1 cellular context compared by ENCODE assay signal in the genomic region with DNA sequence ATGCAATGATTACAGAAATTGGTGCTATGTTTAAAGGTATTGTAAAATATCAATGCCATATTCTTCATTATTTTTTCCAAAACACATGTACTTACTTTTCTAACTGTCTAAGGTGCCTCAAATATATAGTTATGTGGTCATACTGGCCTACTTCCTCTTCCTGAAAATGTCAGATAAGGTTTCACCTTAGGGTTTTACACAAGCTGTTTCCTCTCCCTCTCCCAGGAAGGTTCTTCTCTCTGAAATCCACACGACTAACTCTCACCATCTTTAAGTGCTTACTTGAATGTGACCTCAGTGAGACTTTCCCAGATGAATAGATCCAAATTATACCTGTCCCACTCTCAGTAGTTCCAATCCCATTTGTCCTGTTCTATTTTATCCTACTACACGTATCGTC.
TF ChIP-seq lines count a peak whose summit lies in the region.

No MANE protein-coding gene starts in this region.

TF ChIP-seq in H1, 55 proteins besides CTCF, POLR2A, EP300 and RAD21:
- TF ChIP-seq RBBP5 (IDR thresholded peaks at IDR 0.05; ENCODE audit: borderline replicate concordance, low read depth, low read length) (no peak), YY1 (IDR thresholded peaks at IDR 0.05; ENCODE audit: low read depth, low read length) (no peak), CTBP2 (IDR thresholded peaks at IDR 0.05; ENCODE audit: borderline replicate concordance, insufficient read depth, insufficient read length, low read length) (no peak), SIN3A (conservative IDR thresholded peaks at IDR 0.05 in 1 of 2, IDR thresholded peaks at IDR 0.05 in 1 of 2; ENCODE audit: low read depth in 1 of 2, low read length in 2 of 2) (no peak), BACH1 (IDR thresholded peaks at IDR 0.05; ENCODE audit: low read length) (no peak), ATF3 (IDR thresholded peaks at IDR 0.05; ENCODE audit: insufficient read depth, low read depth, low read length) (no peak), SUZ12 (IDR thresholded peaks at IDR 0.05; ENCODE audit: low read length) (no peak), CHD2 (IDR thresholded peaks at IDR 0.05; ENCODE audit: low read length) (no peak), EGR1 (IDR thresholded peaks at IDR 0.05; ENCODE audit: borderline replicate concordance, low read depth, low read length) (no peak), CBX5 (IDR thresholded peaks at IDR 0.05; ENCODE audit: low read depth, low read length) (no peak), BRCA1 (IDR thresholded peaks at IDR 0.05; ENCODE audit: low read depth, low read length) (no peak)
- TF ChIP-seq, protein P1, sequence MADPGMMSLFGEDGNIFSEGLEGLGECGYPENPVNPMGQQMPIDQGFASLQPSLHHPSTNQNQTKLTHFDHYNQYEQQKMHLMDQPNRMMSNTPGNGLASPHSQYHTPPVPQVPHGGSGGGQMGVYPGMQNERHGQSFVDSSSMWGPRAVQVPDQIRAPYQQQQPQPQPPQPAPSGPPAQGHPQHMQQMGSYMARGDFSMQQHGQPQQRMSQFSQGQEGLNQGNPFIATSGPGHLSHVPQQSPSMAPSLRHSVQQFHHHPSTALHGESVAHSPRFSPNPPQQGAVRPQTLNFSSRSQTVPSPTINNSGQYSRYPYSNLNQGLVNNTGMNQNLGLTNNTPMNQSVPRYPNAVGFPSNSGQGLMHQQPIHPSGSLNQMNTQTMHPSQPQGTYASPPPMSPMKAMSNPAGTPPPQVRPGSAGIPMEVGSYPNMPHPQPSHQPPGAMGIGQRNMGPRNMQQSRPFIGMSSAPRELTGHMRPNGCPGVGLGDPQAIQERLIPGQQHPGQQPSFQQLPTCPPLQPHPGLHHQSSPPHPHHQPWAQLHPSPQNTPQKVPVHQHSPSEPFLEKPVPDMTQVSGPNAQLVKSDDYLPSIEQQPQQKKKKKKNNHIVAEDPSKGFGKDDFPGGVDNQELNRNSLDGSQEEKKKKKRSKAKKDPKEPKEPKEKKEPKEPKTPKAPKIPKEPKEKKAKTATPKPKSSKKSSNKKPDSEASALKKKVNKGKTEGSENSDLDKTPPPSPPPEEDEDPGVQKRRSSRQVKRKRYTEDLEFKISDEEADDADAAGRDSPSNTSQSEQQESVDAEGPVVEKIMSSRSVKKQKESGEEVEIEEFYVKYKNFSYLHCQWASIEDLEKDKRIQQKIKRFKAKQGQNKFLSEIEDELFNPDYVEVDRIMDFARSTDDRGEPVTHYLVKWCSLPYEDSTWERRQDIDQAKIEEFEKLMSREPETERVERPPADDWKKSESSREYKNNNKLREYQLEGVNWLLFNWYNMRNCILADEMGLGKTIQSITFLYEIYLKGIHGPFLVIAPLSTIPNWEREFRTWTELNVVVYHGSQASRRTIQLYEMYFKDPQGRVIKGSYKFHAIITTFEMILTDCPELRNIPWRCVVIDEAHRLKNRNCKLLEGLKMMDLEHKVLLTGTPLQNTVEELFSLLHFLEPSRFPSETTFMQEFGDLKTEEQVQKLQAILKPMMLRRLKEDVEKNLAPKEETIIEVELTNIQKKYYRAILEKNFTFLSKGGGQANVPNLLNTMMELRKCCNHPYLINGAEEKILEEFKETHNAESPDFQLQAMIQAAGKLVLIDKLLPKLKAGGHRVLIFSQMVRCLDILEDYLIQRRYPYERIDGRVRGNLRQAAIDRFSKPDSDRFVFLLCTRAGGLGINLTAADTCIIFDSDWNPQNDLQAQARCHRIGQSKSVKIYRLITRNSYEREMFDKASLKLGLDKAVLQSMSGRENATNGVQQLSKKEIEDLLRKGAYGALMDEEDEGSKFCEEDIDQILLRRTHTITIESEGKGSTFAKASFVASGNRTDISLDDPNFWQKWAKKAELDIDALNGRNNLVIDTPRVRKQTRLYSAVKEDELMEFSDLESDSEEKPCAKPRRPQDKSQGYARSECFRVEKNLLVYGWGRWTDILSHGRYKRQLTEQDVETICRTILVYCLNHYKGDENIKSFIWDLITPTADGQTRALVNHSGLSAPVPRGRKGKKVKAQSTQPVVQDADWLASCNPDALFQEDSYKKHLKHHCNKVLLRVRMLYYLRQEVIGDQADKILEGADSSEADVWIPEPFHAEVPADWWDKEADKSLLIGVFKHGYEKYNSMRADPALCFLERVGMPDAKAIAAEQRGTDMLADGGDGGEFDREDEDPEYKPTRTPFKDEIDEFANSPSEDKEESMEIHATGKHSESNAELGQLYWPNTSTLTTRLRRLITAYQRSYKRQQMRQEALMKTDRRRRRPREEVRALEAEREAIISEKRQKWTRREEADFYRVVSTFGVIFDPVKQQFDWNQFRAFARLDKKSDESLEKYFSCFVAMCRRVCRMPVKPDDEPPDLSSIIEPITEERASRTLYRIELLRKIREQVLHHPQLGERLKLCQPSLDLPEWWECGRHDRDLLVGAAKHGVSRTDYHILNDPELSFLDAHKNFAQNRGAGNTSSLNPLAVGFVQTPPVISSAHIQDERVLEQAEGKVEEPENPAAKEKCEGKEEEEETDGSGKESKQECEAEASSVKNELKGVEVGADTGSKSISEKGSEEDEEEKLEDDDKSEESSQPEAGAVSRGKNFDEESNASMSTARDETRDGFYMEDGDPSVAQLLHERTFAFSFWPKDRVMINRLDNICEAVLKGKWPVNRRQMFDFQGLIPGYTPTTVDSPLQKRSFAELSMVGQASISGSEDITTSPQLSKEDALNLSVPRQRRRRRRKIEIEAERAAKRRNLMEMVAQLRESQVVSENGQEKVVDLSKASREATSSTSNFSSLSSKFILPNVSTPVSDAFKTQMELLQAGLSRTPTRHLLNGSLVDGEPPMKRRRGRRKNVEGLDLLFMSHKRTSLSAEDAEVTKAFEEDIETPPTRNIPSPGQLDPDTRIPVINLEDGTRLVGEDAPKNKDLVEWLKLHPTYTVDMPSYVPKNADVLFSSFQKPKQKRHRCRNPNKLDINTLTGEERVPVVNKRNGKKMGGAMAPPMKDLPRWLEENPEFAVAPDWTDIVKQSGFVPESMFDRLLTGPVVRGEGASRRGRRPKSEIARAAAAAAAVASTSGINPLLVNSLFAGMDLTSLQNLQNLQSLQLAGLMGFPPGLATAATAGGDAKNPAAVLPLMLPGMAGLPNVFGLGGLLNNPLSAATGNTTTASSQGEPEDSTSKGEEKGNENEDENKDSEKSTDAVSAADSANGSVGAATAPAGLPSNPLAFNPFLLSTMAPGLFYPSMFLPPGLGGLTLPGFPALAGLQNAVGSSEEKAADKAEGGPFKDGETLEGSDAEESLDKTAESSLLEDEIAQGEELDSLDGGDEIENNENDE (IDR thresholded peaks at IDR 0.05; ENCODE audit: insufficient replicate concordance, low read length), result no peak
TF ChIP-seq in H1: peak in this region for 0.
